ENCODE assay signal across 8 cellular contexts in the genomic region with DNA sequence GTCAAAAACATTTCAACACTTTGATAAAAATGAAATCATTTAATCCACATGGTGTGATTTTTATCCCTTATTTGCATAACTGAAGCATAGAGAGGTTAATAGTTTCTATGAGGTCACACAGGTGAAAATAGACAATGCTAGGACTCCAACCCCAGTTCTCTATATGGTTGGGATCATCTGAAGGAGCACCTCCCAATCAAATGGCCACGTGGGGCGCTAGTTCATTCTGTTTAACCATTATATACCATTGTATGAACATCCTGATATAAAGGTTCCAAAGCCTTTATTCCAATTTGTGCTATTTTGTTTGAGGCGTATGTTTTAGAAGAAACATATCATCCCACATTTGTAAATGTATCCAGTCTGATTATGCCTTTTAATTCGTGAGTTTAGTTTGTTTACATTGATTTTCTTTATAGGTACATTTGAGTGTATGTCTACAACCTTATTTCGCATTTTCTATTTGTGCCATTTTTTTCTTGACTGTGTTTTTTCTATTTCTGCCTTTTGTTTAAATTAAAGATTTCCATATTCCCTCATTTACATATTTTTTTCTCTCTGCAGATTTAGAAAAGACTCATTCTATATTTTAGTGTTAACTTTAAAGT.
DNase-seq lines count a peak whose midpoint lies in the region; ATAC-seq and TF ChIP-seq lines count a peak whose summit lies in the region.

No MANE protein-coding gene starts in this region.

- in situ Hi-C loops in Panc1 (cut with HindIII; ENCODE audit: low pct_unique_long_range_greater_than_20kb, low sequenced_read_pairs), result no loop called here

- ATAC-seq in HG02885 (IDR thresholded peaks at IDR 0.05; ENCODE audit: poor library complexity, unreplicated experiment) (peak; percentile 91), Panc1 (no peak)

- H3K27ac ChIP-seq in Panc1 (ENCODE audit: low read length), result no peak overlapping the region

- TF ChIP-seq CTCF in Panc1 (IDR thresholded peaks at IDR 0.05), result peak; percentile 43; the same call in 1 of the 2 replicates

- no TSS peak for BruUV-seq in Panc1 (replicated peaks; lab: Mats Ljungman, UMichigan)

- H3K4me1 ChIP-seq in Panc1 (ENCODE audit: control insufficient read depth, insufficient read depth, low read length), result no peaks in the 10 kb centered on the region

- no peaks in the 10 kb centered on the region for H3K27me3 ChIP-seq in Panc1 (ENCODE audit: control insufficient read depth, insufficient read depth, low read length)

- no peak overlapping the region for H3K4me3 ChIP-seq in Panc1 (ENCODE audit: low read depth in 2 of 2, low read length in 2 of 2)

- POLR2A ChIA-PET in Panc1 (lab: Charles Lee), result no interaction called here

- DNase-seq in NCI-H82 (lab: John Stamatoyannopoulos, UW) (peak; percentile 51), NCI-H82 treated with DMSO at 0.1 percent for 48 hours (lab: John Stamatoyannopoulos, UW; ENCODE audit: unreplicated experiment) (no peak), Panc1 (ENCODE audit: low read depth, low spot score) (no peak), pons (ENCODE audit: low spot score) (peak; percentile 5), HPDE6-E6E7 (ENCODE audit: extremely low spot score) (no peak), NCI-H2029 (lab: John Stamatoyannopoulos, UW) (no peak)
- DNase-seq in activated naive CD4-positive, alpha-beta T cell (lab: John Stamatoyannopoulos, UW), result no peak

- intact Hi-C loops in Panc1 (cut with micrococcal nuclease; ENCODE audit: unreplicated experiment), result no loop called here

- H3K9me3 ChIP-seq in Panc1 (ENCODE audit: control insufficient read depth, insufficient read depth, low read depth, low read length), result no peaks in the 10 kb centered on the region; the same call in 1 of the 2 replicates

- H3K36me3 ChIP-seq in Panc1 (ENCODE audit: control insufficient read depth, insufficient read depth, low read length), result no peaks in the 10 kb centered on the region

- CTCF ChIA-PET in Panc1 (lab: Charles Lee), result no interaction called here

Comparison
In these comparisons a context has a peak if more than half of its experiments do, and no peak if none do; other contexts are left out.
1. DNase-seq: peak in NCI-H82 (single experiment) and pons (single experiment); none in NCI-H82 treated with DMSO at 0.1 percent for 48 hours (single experiment), Panc1 (single experiment), HPDE6-E6E7 (single experiment), NCI-H2029 (single experiment) and activated naive CD4-positive, alpha-beta T cell (0 of 4).